ENCODE assay signal across 34 cellular contexts in the genomic region with DNA sequence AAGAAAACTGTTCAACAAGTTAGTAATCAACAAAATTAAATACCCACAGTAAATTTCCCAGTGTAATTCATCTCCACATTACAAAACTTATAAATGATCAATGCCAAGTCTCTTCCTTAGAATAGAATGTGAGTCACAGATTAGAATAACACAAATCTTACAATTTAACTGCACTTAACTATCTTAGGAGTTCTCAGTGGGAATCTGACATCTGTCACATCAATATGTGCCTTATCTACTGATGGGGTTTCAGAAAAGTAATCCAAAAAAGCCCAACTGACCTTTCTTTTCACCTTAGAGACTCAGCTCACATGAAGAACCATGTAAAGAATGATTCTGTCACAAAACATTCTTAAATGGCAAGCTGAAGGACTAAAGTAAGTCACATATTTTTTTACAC.
"Had no signal": no experiment of that assay in that cellular context is flagged by ENCODE, and none has a peak within 500 bp of the region (broad histone marks: within the 10 kb centered on the region; RNA-seq: fewer than 3 reads in every experiment).

No MANE protein-coding gene starts in this region.

- H3K27ac Mint-ChIP-seq: activated CD8-positive, alpha-beta T cell treated with anti-CD3 and anti-CD28 coated beads for 36 hours; activated T-helper 1 cell treated with anti-CD3 and anti-CD28 coated beads, Interleukin-12 subunit alpha, Interleukin-12 subunit beta, Interleukin-2, Interleukin-4 antibody, amounts not matched to agents 30 ng/mL and 10 ng/mL and 1 ng/mL, durations not matched to agents 14 hours and 24 hours and 36 hours; effector memory CD8-positive, alpha-beta T cell; mesothelial cell of epicardium; T-helper 1 cell treated with Interleukin-12 subunit alpha and Interleukin-12 subunit beta and Interleukin-4 antibody, amounts not matched to agents 30 μg/mL and 1 μg/mL, for 36 hours; type B pancreatic cell had no signal

- H3K36me3 Mint-ChIP-seq: immature natural killer cell; mesothelial cell of epicardium; stimulated activated memory B cell treated with anti-CD40 and anti-IgM and Interleukin-4, amounts not matched to agents 10 μg/mL and 1 μg/mL and 100 μg/mL, for 72 hours had no signal

- H3K27ac ChIP-seq: body of pancreas, colonic mucosa, ovary, prostate gland, skin epidermis, uterus had no signal

- H3K4me3 ChIP-seq: body of pancreas, colonic mucosa, gastroesophageal sphincter, ovary, prostate gland, skin epidermis, uterus had no signal

- H3K9me3 ChIP-seq: body of pancreas, colonic mucosa, gastroesophageal sphincter, ovary, prostate gland, uterus had no signal

- H3K9me3 Mint-ChIP-seq: activated CD8-positive, alpha-beta T cell treated with anti-CD3 and anti-CD28 coated beads for 36 hours; activated T-helper 1 cell treated with anti-CD3 and anti-CD28 coated beads, Interleukin-12 subunit alpha, Interleukin-12 subunit beta, Interleukin-2, Interleukin-4 antibody, amounts not matched to agents 30 ng/mL and 10 ng/mL and 1 ng/mL, durations not matched to agents 14 hours and 24 hours and 36 hours; effector memory CD8-positive, alpha-beta T cell; immature natural killer cell; mesothelial cell of epicardium; naive B cell; stimulated activated memory B cell treated with anti-CD40 and anti-IgM and Interleukin-4, amounts not matched to agents 10 μg/mL and 1 μg/mL and 100 μg/mL, for 72 hours; stimulated activated naive CD8-positive, alpha-beta T cell treated with anti-CD3 and anti-CD28 coated beads, Interleukin-15, amount 100 ng/mL, for 72 hours; T-helper 1 cell treated with Interleukin-12 subunit alpha and Interleukin-12 subunit beta and Interleukin-4 antibody, amounts not matched to agents 30 μg/mL and 1 μg/mL, for 36 hours; type B pancreatic cell had no signal

- H3K27me3 ChIP-seq: body of pancreas, colonic mucosa, gastroesophageal sphincter, ovary, uterus had no signal

- DNase-seq: activated CD4-positive, alpha-beta T cell treated with anti-CD3 and anti-CD28 coated beads, Interleukin-2, amount 50 U/mL, for 1 hour; activated CD8-positive, alpha-beta T cell treated with anti-CD3 and anti-CD28 coated beads for 36 hours; activated gamma-delta T cell treated with Interleukin-2 at 50 U/mL for 16 hours; activated naive CD4-positive, alpha-beta T cell treated with anti-CD3 and anti-CD28 coated beads, Interleukin-2, amount 50 U/mL, for 16 hours; anterior cingulate cortex; body of pancreas; cerebellar nuclear complex; colonic mucosa; effector memory CD8-positive, alpha-beta T cell; erythroblast; head of caudate nucleus; hypothalamus; immature natural killer cell; kidney; left colon; mammary epithelial cell; naive B cell; ovary; retina; stimulated activated CD4-positive, alpha-beta T cell treated with anti-CD3 and anti-CD28 coated beads, Interleukin-4, amount 100 ng/mL, for 24 hours; stimulated activated naive CD8-positive, alpha-beta T cell treated with anti-CD3 and anti-CD28 coated beads, Interleukin-15, amount 100 ng/mL, for 72 hours; substantia nigra; SW 1271; T-helper 9 cell; uterus had no signal

- H3K36me3 ChIP-seq: colonic mucosa, gastroesophageal sphincter, ovary, prostate gland, uterus had no signal

- H3K4me3 Mint-ChIP-seq: activated CD8-positive, alpha-beta T cell treated with anti-CD3 and anti-CD28 coated beads for 36 hours; activated T-helper 1 cell treated with anti-CD3 and anti-CD28 coated beads, Interleukin-12 subunit alpha, Interleukin-12 subunit beta, Interleukin-2, Interleukin-4 antibody, amounts not matched to agents 30 ng/mL and 10 ng/mL and 1 ng/mL, durations not matched to agents 14 hours and 24 hours and 36 hours; effector memory CD8-positive, alpha-beta T cell; immature natural killer cell; mesothelial cell of epicardium; stimulated activated memory B cell treated with anti-CD40 and anti-IgM and Interleukin-4, amounts not matched to agents 10 μg/mL and 1 μg/mL and 100 μg/mL, for 72 hours; stimulated activated naive CD8-positive, alpha-beta T cell treated with anti-CD3 and anti-CD28 coated beads, Interleukin-15, amount 100 ng/mL, for 72 hours; T-helper 1 cell treated with Interleukin-12 subunit alpha and Interleukin-12 subunit beta and Interleukin-4 antibody, amounts not matched to agents 30 μg/mL and 1 μg/mL, for 36 hours; type B pancreatic cell had no signal

- ATAC-seq: activated CD8-positive, alpha-beta T cell treated with anti-CD3 and anti-CD28 coated beads for 36 hours; body of pancreas; effector memory CD8-positive, alpha-beta T cell; gastroesophageal sphincter; left colon; sciatic nerve; stimulated activated memory B cell treated with anti-CD40 and anti-IgM and Interleukin-4, amounts not matched to agents 10 μg/mL and 1 μg/mL and 100 μg/mL, for 72 hours; stimulated activated naive CD8-positive, alpha-beta T cell treated with anti-CD3 and anti-CD28 coated beads, Interleukin-15, amount 100 ng/mL, for 72 hours had no signal

- H3K27me3 Mint-ChIP-seq: activated CD8-positive, alpha-beta T cell treated with anti-CD3 and anti-CD28 coated beads for 36 hours; effector memory CD8-positive, alpha-beta T cell; naive B cell; stimulated activated memory B cell treated with anti-CD40 and anti-IgM and Interleukin-4, amounts not matched to agents 10 μg/mL and 1 μg/mL and 100 μg/mL, for 72 hours; stimulated activated naive CD8-positive, alpha-beta T cell treated with anti-CD3 and anti-CD28 coated beads, Interleukin-15, amount 100 ng/mL, for 72 hours; type B pancreatic cell had no signal
